Comparison of ENCODE assay signal across 8 cellular contexts in genomic region chr15:42490743-42491539, GRCh38. TPM values are rescaled to one million over a fixed set of nuclear protein-coding genes. Genes with fewer than 3 reads are reported as not detected.
DNase-seq lines count a peak whose midpoint lies in the region; ATAC-seq and TF ChIP-seq lines count a peak whose summit lies in the region.

ZNF106 (minus strand) TSS chr15:42491141; CDS start chr15:42472289, 18,852 bp downstream.

- WGBS in esophagus muscularis mucosa: under 1% methylated on average over 35 of the region's 49 CpGs

- H3K27ac Mint-ChIP-seq in CD4-positive, CD25-positive, alpha-beta regulatory T cell: peak within 1 kb of the TSS; percentile 98 to 100 (median 99)

- no peaks in the 10 kb centered on the region for H3K27me3 ChIP-seq in CD4-positive, CD25-positive, alpha-beta regulatory T cell (ENCODE audit: control insufficient read depth, insufficient read depth, low read length)
- no peaks in the 10 kb centered on the region for H3K27me3 ChIP-seq in Peyer's patch
- no peaks in the 10 kb centered on the region for H3K27me3 ChIP-seq in esophagus muscularis mucosa
- H3K27me3 ChIP-seq in muscle layer of colon (ENCODE audit: control insufficient read depth in 1 of 2, insufficient read depth in 2 of 2, low read length in 2 of 2): no peaks in the 10 kb centered on the region

- peak within 1 kb of the TSS; percentile 89 for H3K9ac ChIP-seq in muscle layer of colon (ENCODE audit: low read length)

- H3K9me3 ChIP-seq in CD4-positive, CD25-positive, alpha-beta regulatory T cell (ENCODE audit: control insufficient read depth in 2 of 2, low read length in 2 of 2): no peaks in the 10 kb centered on the region
- no peaks in the 10 kb centered on the region for H3K9me3 ChIP-seq in KOPT-K1 (ENCODE audit: insufficient read depth, low read length, poor library complexity, severe bottlenecking)
- no peaks in the 10 kb centered on the region for H3K9me3 ChIP-seq in Peyer's patch
- H3K9me3 ChIP-seq in esophagus muscularis mucosa: no peaks in the 10 kb centered on the region
- H3K9me3 ChIP-seq in muscle layer of colon (ENCODE audit: low read length): no peaks in the 10 kb centered on the region

- peak in 1 of 6 experiments; percentile 6 for TF ChIP-seq CTCF in Peyer's patch (IDR thresholded peaks at IDR 0.05)
- TF ChIP-seq CTCF in esophagus muscularis mucosa (IDR thresholded peaks at IDR 0.05): peak in 1 of 3 experiments; percentile 17

- peaks cover 0 to 1% (median 0%) of the 10 kb centered on the region in 7 donors for H3K9me3 Mint-ChIP-seq in CD4-positive, CD25-positive, alpha-beta regulatory T cell

- peaks cover 11% of the 10 kb centered on the region for H3K36me3 Mint-ChIP-seq in CD4-positive, CD25-positive, alpha-beta regulatory T cell

- H3K4me3 Mint-ChIP-seq in CD4-positive, CD25-positive, alpha-beta regulatory T cell: peak within 1 kb of the TSS; percentile 97 to 99 (median 98)

- peaks cover 45% of the 10 kb centered on the region for H3K4me1 ChIP-seq in CD4-positive, CD25-positive, alpha-beta regulatory T cell (ENCODE audit: control insufficient read depth, insufficient read depth, low read length, poor library complexity, severe bottlenecking)
- H3K4me1 ChIP-seq in Peyer's patch (peaks cover 0 to 31% (median 4%) of the 10 kb centered on the region in 4 donors), esophagus muscularis mucosa (peaks cover 31 to 51% (median 44%) of the 10 kb centered on the region in 4 donors), muscle layer of colon (ENCODE audit: insufficient read depth, low read length) (peaks cover 11% of the 10 kb centered on the region)

- peaks cover 24 to 63% (median 45%) of the 10 kb centered on the region in 4 donors for H3K4me1 Mint-ChIP-seq in CD4-positive, CD25-positive, alpha-beta regulatory T cell

- DNase-seq in CD4-positive, CD25-positive, alpha-beta regulatory T cell: peak; percentile 83 to 93 (median 92)
- DNase-seq in Peyer's patch: peak; percentile 80 to 92 (median 87)
- DNase-seq in activated T-cell treated with anti-CD3 and anti-CD28 coated beads, Interleukin-2, amount 50 U/mL, for 48 hours: peak; percentile 86 to 91
- DNase-seq in esophagus muscularis mucosa (ENCODE audit: extremely low spot score): peak; percentile 95
- DNase-seq in stimulated activated CD8-positive, alpha-beta memory T cell treated with anti-CD3 and anti-CD28 coated beads, Interleukin-7, amount 100 ng/mL, for 24 hours (ENCODE audit: low read depth): peak; percentile 58

- peak within 1 kb of the TSS; percentile 90 for H3K27ac ChIP-seq in CD4-positive, CD25-positive, alpha-beta regulatory T cell (ENCODE audit: insufficient read depth, low read length, poor library complexity, severe bottlenecking)
- peak within 1 kb of the TSS; percentile 89 for H3K27ac ChIP-seq in KOPT-K1 (ENCODE audit: low read depth, low read length, poor library complexity, severe bottlenecking)
- H3K27ac ChIP-seq in Peyer's patch: peak within 1 kb of the TSS; percentile 86 to 94 (median 90)
- H3K27ac ChIP-seq in esophagus muscularis mucosa (replicated peaks in 1 of 4): peak within 1 kb of the TSS; percentile 89 to 96 (median 92)
- H3K27ac ChIP-seq in muscle layer of colon (ENCODE audit: low read depth, low read length): peak within 1 kb of the TSS; percentile 94

- H3K36me3 ChIP-seq in CD4-positive, CD25-positive, alpha-beta regulatory T cell (ENCODE audit: control insufficient read depth, insufficient read depth, low read length): no peaks in the 10 kb centered on the region
- H3K36me3 ChIP-seq in KOPT-K1 (ENCODE audit: insufficient read depth, low read length): no peaks in the 10 kb centered on the region
- no peaks in the 10 kb centered on the region for H3K36me3 ChIP-seq in Peyer's patch
- no peaks in the 10 kb centered on the region for H3K36me3 ChIP-seq in esophagus muscularis mucosa
- H3K36me3 ChIP-seq in muscle layer of colon (ENCODE audit: insufficient read depth, low read length): no peaks in the 10 kb centered on the region

- TF ChIP-seq EP300 in esophagus muscularis mucosa (IDR thresholded peaks at IDR 0.05): no peak

- no peaks in the 10 kb centered on the region for H3K27me3 Mint-ChIP-seq in CD4-positive, CD25-positive, alpha-beta regulatory T cell

- peak; percentile 71 to 75 for ATAC-seq in CD4-positive, CD25-positive, alpha-beta regulatory T cell (ENCODE audit: low read depth in 2 of 2)
- ATAC-seq in GM21381 (IDR thresholded peaks at IDR 0.05; ENCODE audit: unreplicated experiment): peak; percentile 63

- H3K4me3 ChIP-seq in CD4-positive, CD25-positive, alpha-beta regulatory T cell (ENCODE audit: low read depth, low read length): peak within 1 kb of the TSS; percentile 99
- H3K4me3 ChIP-seq in Peyer's patch (peak within 1 kb of the TSS; percentile 76 to 91 (median 88)), esophagus muscularis mucosa (peak within 1 kb of the TSS; percentile 74 to 96 (median 90)), muscle layer of colon (ENCODE audit: low read depth in 1 of 2, low read length in 2 of 2) (peak within 1 kb of the TSS; percentile 78 to 81)

- TF ChIP-seq POLR2A in Peyer's patch (IDR thresholded peaks at IDR 0.05): peak; percentile 83 to 87
- TF ChIP-seq POLR2A in esophagus muscularis mucosa (IDR thresholded peaks at IDR 0.05; ENCODE audit: low read depth): peak; percentile 67

- intact Hi-C loops in esophagus muscularis mucosa (cut with DNase I): no loop called here

RNA-seq across cellular contexts. Expression of gene ZNF106, which starts in this region (rescaled TPM):
- total RNA-seq in CD4-positive, CD25-positive, alpha-beta regulatory T cell: 47.5 TPM
- 10 to 100 TPM; 31.0 to 36.5 (median 34.6) TPM for polyA plus RNA-seq in CD4-positive, CD25-positive, alpha-beta regulatory T cell
- total RNA-seq in Peyer's patch (10 to 100 TPM; 31.7 to 74.3 (median 42.1) TPM), esophagus muscularis mucosa (100 to 1,000 TPM; 312 to 568 (median 428) TPM)

Comparison
In these comparisons a context has a peak if more than half of its experiments do, and no peak if none do; other contexts are left out.
1. Peak in every context shown above with its lines: DNase-seq, ATAC-seq, H3K4me3 ChIP-seq and H3K27ac ChIP-seq.